In genomic region chr19:33666196-33666595, GRCh38 we compare ENCODE assay signal across 33 cellular contexts. TPM values are rescaled to one million over a fixed set of nuclear protein-coding genes. Genes with fewer than 3 reads are reported as not detected.
"Had no signal": no experiment of that assay in that cellular context is flagged by ENCODE, and none has a peak within 500 bp of the region (broad histone marks: within the 10 kb centered on the region; RNA-seq: fewer than 3 reads in every experiment).

No MANE protein-coding gene starts in this region.

- H3K27ac Mint-ChIP-seq: immature natural killer cell; memory B cell; mesothelial cell of epicardium; naive B cell; natural killer cell treated with Interleukin-12 subunit alpha and Interleukin-12 subunit beta and Interleukin-15 and Interleukin-18, amount 100 ng/mL, for 72 hours; stimulated activated memory B cell treated with anti-CD40 and anti-IgM and Interleukin-4, amounts not matched to agents 10 μg/mL and 1 μg/mL and 100 μg/mL, for 72 hours had no signal

- H3K27me3 ChIP-seq: colonic mucosa, foreskin keratinocyte, neutrophil, sigmoid colon, transverse colon had no signal

- H3K36me3 ChIP-seq: colonic mucosa, esophagus muscularis mucosa, gastroesophageal sphincter, heart right ventricle, neutrophil, sigmoid colon, thoracic aorta, transverse colon had no signal

- H3K4me1 ChIP-seq: colonic mucosa, esophagus muscularis mucosa, foreskin keratinocyte, gastroesophageal sphincter, heart right ventricle, psoas muscle, sigmoid colon, transverse colon had no signal

- H3K9me3 Mint-ChIP-seq: central memory CD8-positive, alpha-beta T cell; mesothelial cell of epicardium; natural killer cell treated with Interleukin-12 subunit alpha and Interleukin-12 subunit beta and Interleukin-15 and Interleukin-18, amount 100 ng/mL, for 72 hours; neural crest cell had no signal

- H3K4me1 Mint-ChIP-seq: central memory CD8-positive, alpha-beta T cell; immature natural killer cell; memory B cell; mesothelial cell of epicardium; naive B cell; neural crest cell; stimulated activated memory B cell treated with anti-CD40 and anti-IgM and Interleukin-4, amounts not matched to agents 10 μg/mL and 1 μg/mL and 100 μg/mL, for 72 hours had no signal

- ATAC-seq: foreskin keratinocyte; gastroesophageal sphincter; mucosa of descending colon; natural killer cell treated with Interleukin-12 subunit alpha and Interleukin-12 subunit beta and Interleukin-15 and Interleukin-18, amount 100 ng/mL, for 72 hours; psoas muscle; right cardiac atrium; stimulated activated memory B cell treated with anti-CD40 and anti-IgM and Interleukin-4, amounts not matched to agents 10 μg/mL and 1 μg/mL and 100 μg/mL, for 72 hours; stimulated activated naive CD8-positive, alpha-beta T cell treated with anti-CD3 and anti-CD28 coated beads, Interleukin-15, Interleukin-2, amounts not matched to agents 100 U/mL and 50 U/mL, for 24 hours had no signal

- H3K36me3 Mint-ChIP-seq: immature natural killer cell; memory B cell; mesothelial cell of epicardium; naive B cell; natural killer cell treated with Interleukin-12 subunit alpha and Interleukin-12 subunit beta and Interleukin-15 and Interleukin-18, amount 100 ng/mL, for 72 hours; stimulated activated memory B cell treated with anti-CD40 and anti-IgM and Interleukin-4, amounts not matched to agents 10 μg/mL and 1 μg/mL and 100 μg/mL, for 72 hours had no signal

- H3K27me3 Mint-ChIP-seq: stimulated activated memory B cell treated with anti-CD40 and anti-IgM and Interleukin-4, amounts not matched to agents 10 μg/mL and 1 μg/mL and 100 μg/mL, for 72 hours had no signal

- H3K4me3 ChIP-seq: colonic mucosa, esophagus muscularis mucosa, gastroesophageal sphincter, heart right ventricle, lung, mucosa of descending colon, psoas muscle, sigmoid colon, thoracic aorta, transverse colon had no signal

- H3K9me3 ChIP-seq: colonic mucosa, gastroesophageal sphincter, heart right ventricle, mucosa of descending colon, neutrophil, psoas muscle, sigmoid colon, thoracic aorta, transverse colon had no signal

- DNase-seq: colonic mucosa; dermis blood vessel endothelial cell; effector memory CD4-positive, alpha-beta T cell; foreskin keratinocyte; heart right ventricle; hippocampal formation; immature natural killer cell; mucosa of descending colon; naive B cell; psoas muscle; sigmoid colon; stimulated activated CD4-positive, alpha-beta T cell treated with anti-CD3 and anti-CD28 coated beads, Interleukin-4, amount 100 ng/mL, for 4 hours; stimulated activated naive CD8-positive, alpha-beta T cell treated with anti-CD3 and anti-CD28 coated beads, Interleukin-15, Interleukin-2, amounts not matched to agents 100 U/mL and 50 U/mL, for 24 hours; transverse colon had no signal

- H3K4me3 Mint-ChIP-seq: central memory CD8-positive, alpha-beta T cell; immature natural killer cell; memory B cell; mesothelial cell of epicardium; naive B cell; natural killer cell treated with Interleukin-12 subunit alpha and Interleukin-12 subunit beta and Interleukin-15 and Interleukin-18, amount 100 ng/mL, for 72 hours; neural crest cell; stimulated activated memory B cell treated with anti-CD40 and anti-IgM and Interleukin-4, amounts not matched to agents 10 μg/mL and 1 μg/mL and 100 μg/mL, for 72 hours had no signal

- H3K27ac ChIP-seq: colonic mucosa, esophagus muscularis mucosa, foreskin keratinocyte, gastroesophageal sphincter, heart right ventricle, neutrophil, parathyroid adenoma, psoas muscle, sigmoid colon, thoracic aorta, transverse colon had no signal

RNA-seq across cellular contexts. Expression of gene CHST8, which starts 44.4 kb away (rescaled TPM):
- total RNA-seq: colonic mucosa; dermis blood vessel endothelial cell; endothelial cell of umbilical vein; epithelial cell of proximal tubule; fibroblast of lung; liver; natural killer cell treated with Interleukin-12 subunit alpha and Interleukin-12 subunit beta and Interleukin-15 and Interleukin-18, amount 100 ng/mL, for 72 hours; renal cortical epithelial cell; skeletal muscle tissue; transverse colon had no signal
